14 cellular contexts compared by ENCODE assay signal in the genomic region with DNA sequence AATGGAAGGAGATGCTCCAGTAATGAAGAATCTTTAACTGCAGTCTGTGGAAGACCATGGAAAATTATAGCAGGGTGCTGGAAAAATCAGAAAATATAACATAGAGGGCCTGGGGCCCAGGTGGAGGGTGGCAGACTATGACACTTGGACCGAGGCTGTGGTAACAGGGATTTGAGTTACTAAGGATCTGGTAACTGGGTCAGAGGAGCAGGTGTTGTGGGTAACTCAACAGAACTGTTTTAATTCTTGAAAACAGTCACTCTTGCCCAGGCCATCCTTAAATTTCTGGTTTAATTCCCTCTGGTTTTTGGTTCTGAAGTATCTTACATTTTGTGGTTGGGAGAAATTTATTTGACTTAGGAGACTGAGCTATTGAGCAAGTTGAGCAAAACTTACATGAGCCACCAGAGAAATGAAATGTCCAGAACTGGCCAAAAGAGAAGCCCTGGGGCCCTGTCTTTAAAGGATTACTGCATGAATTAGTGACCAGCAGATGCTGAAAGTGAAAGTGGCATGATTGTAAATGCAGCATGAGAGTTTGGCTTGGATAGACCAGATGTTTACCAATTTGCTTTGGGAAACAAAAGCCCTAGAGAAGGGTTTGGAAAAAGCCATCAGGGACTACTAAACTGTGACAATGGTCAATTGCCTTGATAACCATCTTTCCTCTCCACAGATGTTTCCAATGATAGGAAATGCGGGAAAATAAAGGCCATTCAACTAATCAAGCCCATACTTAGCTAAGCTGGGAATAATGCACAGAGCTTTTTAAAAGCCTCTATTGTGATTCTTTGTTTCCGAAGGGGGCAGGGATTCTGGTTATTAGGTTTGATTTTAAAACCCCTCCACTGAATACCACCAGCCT.
DNase-seq lines count a peak whose midpoint lies in the region; ATAC-seq and TF ChIP-seq lines count a peak whose summit lies in the region.
"Had no signal": no experiment of that assay in that cellular context is flagged by ENCODE, and none has a peak within 500 bp of the region (broad histone marks: within the 10 kb centered on the region; RNA-seq: fewer than 3 reads in every experiment).

No MANE protein-coding gene starts in this region.

- no peaks in the 10 kb centered on the region for H3K27me3 Mint-ChIP-seq in activated CD4-positive, alpha-beta memory T cell treated with anti-CD3 and anti-CD28 coated beads for 36 hours
- H3K27me3 Mint-ChIP-seq: dendritic cell treated with granulocyte-macrophage colony-stimulating factor and Interleukin-4, amounts not matched to agents 40 ng/mL and 50 ng/mL, for 4 days had no signal

- ATAC-seq in GM18498 (IDR thresholded peaks at IDR 0.05; ENCODE audit: unreplicated experiment) (no peak), GM21737 (IDR thresholded peaks at IDR 0.05; ENCODE audit: unreplicated experiment) (no peak)
- ATAC-seq: left colon had no signal

- H3K9me3 Mint-ChIP-seq in activated CD4-positive, alpha-beta memory T cell treated with anti-CD3 and anti-CD28 coated beads for 36 hours, result no peaks in the 10 kb centered on the region
- H3K9me3 Mint-ChIP-seq: dendritic cell treated with granulocyte-macrophage colony-stimulating factor and Interleukin-4, amounts not matched to agents 40 ng/mL and 50 ng/mL, for 4 days had no signal

- H3K36me3 Mint-ChIP-seq in activated CD4-positive, alpha-beta memory T cell treated with anti-CD3 and anti-CD28 coated beads for 36 hours, result no peaks in the 10 kb centered on the region

- POLR2A ChIA-PET in activated CD4-positive, alpha-beta memory T cell treated with anti-CD3 and anti-CD28 coated beads for 36 hours (lab: Charles Lee), result no interaction called here

- DNase-seq in AML-193 (lab: John Stamatoyannopoulos, UW), result peak; percentile 52 to 60
- DNase-seq in OCI-M1 (lab: John Stamatoyannopoulos, UW), result peak; percentile 76
- DNase-seq in fibroblast of villous mesenchyme (ENCODE audit: low read depth), result peak; percentile 85
- DNase-seq in putamen (ENCODE audit: low spot score), result peak; percentile 34
- DNase-seq in HT-29 (ENCODE audit: low spot score), result no peak
- no peak for DNase-seq in activated CD4-positive, alpha-beta memory T cell treated with anti-CD3 and anti-CD28 coated beads for 36 hours
- DNase-seq: activated T-cell treated with anti-CD3 and anti-CD28 coated beads for 4 hours, DMS79 treated with DMSO at 0.1 percent for 48 hours, left colon, NCI-H526 treated with DMSO at 0.1 percent for 48 hours, T-helper 9 cell had no signal

- no peak for TF ChIP-seq CTCF in fibroblast of villous mesenchyme (IDR thresholded peaks at IDR 0.05; ENCODE audit: insufficient read depth, low read depth, low read length)

- H3K4me3 Mint-ChIP-seq in activated CD4-positive, alpha-beta memory T cell treated with anti-CD3 and anti-CD28 coated beads for 36 hours, result no peak overlapping the region
- H3K4me3 Mint-ChIP-seq: dendritic cell treated with granulocyte-macrophage colony-stimulating factor and Interleukin-4, amounts not matched to agents 40 ng/mL and 50 ng/mL, for 4 days had no signal

- H3K27ac Mint-ChIP-seq in activated CD4-positive, alpha-beta memory T cell treated with anti-CD3 and anti-CD28 coated beads for 36 hours, result no peak overlapping the region
- H3K27ac Mint-ChIP-seq: dendritic cell treated with granulocyte-macrophage colony-stimulating factor and Interleukin-4, amounts not matched to agents 40 ng/mL and 50 ng/mL, for 4 days had no signal

- CTCF ChIA-PET in activated CD4-positive, alpha-beta memory T cell treated with anti-CD3 and anti-CD28 coated beads for 36 hours (lab: Charles Lee), result interaction anchor here (0.8 to 1.6 kb wide), 2 partner anchors 10 to 32 kb away, joined by 3 to 4 read pairs; no protein-coding TSS in a partner anchor

- H3K4me1 Mint-ChIP-seq in activated CD4-positive, alpha-beta memory T cell treated with anti-CD3 and anti-CD28 coated beads for 36 hours (ENCODE audit: low read depth), result peaks cover 11% of the 10 kb centered on the region

- H3K4me3 ChIP-seq in fibroblast of villous mesenchyme (ENCODE audit: low read depth, low read length), result no peak overlapping the region

- intact Hi-C loops in activated CD4-positive, alpha-beta memory T cell treated with anti-CD3 and anti-CD28 coated beads for 36 hours (cut with micrococcal nuclease), result no loop called here

Comparison
In these comparisons a context has a peak if more than half of its experiments do, and no peak if none do; other contexts are left out.
1. DNase-seq: peak in AML-193 (2 of 2), OCI-M1 (single experiment), fibroblast of villous mesenchyme (single experiment) and putamen (single experiment); none in HT-29 (single experiment) and activated CD4-positive, alpha-beta memory T cell treated with anti-CD3 and anti-CD28 coated beads for 36 hours (single experiment).